1 cellular context compared by ENCODE assay signal in the genomic region with DNA sequence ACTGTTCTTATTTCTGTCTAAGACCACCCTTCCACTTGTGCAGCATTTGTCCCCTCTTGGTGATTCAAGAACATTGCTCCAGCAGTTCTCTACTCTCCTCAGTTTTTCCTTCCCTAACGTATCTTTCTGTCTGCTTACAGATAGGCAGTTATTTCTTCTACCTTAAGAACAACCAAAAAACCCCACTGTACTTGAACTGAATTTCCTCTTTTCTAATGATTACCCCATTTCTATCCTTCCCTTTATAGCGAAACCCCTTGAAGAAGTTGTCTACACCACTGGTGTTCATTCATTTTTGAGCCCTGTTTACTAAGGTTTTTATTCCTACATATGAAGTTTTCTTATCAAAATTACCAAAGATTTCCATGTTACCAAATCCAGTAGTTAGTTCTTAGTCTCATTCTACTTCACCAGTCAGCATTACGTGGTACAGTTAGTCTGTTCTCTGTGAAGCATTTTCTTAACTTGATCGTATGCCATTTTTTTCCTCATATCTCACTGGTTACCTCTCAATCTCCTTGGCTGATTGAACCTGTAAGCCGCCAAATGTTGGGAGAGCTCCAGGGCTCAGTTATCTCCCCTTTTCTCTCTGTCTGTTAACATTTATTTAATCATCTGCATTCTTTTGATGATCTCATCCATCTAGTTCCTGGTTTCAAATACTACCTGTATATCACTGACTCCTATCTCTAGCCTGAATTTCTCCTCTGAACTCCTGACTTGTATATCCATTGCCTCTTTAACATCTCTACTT.
A peak's percentile ranks its signal among the peaks of the same experiment; 100 is the strongest.
TF ChIP-seq lines count a peak whose summit lies in the region.

No MANE protein-coding gene starts in this region.

TF ChIP-seq in HEK293, 187 proteins besides CTCF, POLR2A, EP300 and RAD21 (continued from another document):
- TF ChIP-seq, protein P1, sequence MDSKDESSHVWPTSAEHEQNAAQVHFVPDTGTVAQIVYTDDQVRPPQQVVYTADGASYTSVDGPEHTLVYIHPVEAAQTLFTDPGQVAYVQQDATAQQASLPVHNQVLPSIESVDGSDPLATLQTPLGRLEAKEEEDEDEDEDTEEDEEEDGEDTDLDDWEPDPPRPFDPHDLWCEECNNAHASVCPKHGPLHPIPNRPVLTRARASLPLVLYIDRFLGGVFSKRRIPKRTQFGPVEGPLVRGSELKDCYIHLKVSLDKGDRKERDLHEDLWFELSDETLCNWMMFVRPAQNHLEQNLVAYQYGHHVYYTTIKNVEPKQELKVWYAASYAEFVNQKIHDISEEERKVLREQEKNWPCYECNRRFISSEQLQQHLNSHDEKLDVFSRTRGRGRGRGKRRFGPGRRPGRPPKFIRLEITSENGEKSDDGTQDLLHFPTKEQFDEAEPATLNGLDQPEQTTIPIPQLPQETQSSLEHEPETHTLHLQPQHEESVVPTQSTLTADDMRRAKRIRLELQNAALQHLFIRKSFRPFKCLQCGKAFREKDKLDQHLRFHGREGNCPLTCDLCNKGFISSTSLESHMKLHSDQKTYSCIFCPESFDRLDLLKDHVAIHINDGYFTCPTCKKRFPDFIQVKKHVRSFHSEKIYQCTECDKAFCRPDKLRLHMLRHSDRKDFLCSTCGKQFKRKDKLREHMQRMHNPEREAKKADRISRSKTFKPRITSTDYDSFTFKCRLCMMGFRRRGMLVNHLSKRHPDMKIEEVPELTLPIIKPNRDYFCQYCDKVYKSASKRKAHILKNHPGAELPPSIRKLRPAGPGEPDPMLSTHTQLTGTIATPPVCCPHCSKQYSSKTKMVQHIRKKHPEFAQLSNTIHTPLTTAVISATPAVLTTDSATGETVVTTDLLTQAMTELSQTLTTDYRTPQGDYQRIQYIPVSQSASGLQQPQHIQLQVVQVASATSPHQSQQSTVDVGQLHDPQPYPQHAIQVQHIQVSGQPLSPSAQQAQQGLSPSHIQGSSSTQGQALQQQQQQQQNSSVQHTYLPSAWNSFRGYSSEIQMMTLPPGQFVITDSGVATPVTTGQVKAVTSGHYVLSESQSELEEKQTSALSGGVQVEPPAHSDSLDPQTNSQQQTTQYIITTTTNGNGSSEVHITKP (tag by site-specific recombination; IDR thresholded peaks at IDR 0.05): peak; percentile 43; the same call in 1 of the 2 replicates
- TF ChIP-seq ZNF404 (tag by site-specific recombination; IDR thresholded peaks at IDR 0.05): no peak
- no peak for TF ChIP-seq ZNF549 (tag by site-specific recombination; IDR thresholded peaks at IDR 0.05)
- 0 out of 2 replicates have a peak, but pooled peaks have one; percentile 11 for TF ChIP-seq TRIM28 (IDR thresholded peaks at IDR 0.05; ENCODE audit: borderline replicate concordance, low read length)
- TF ChIP-seq ZNF391 (tag by site-specific recombination; IDR thresholded peaks at IDR 0.05; ENCODE audit: borderline replicate concordance, low read depth): no peak
- no peak for TF ChIP-seq OSR2 (tag by site-specific recombination; IDR thresholded peaks at IDR 0.05)
- TF ChIP-seq ZBTB20 (tag by site-specific recombination; IDR thresholded peaks at IDR 0.05): no peak
- TF ChIP-seq ZNF791 (tag by site-specific recombination; IDR thresholded peaks at IDR 0.05): no peak
- TF ChIP-seq FEZF1 (tag by site-specific recombination; IDR thresholded peaks at IDR 0.05): no peak
- peak; percentile 27; the same call in 1 of the 2 replicates for TF ChIP-seq ZBTB21 (tag by site-specific recombination; IDR thresholded peaks at IDR 0.05)
- TF ChIP-seq ZBTB17 (tag by site-specific recombination; IDR thresholded peaks at IDR 0.05): peak; percentile 84
- no peak for TF ChIP-seq ZNF223 (tag by site-specific recombination; IDR thresholded peaks at IDR 0.05)
- TF ChIP-seq SCRT2 (tag by site-specific recombination; IDR thresholded peaks at IDR 0.05): peak; percentile 74
- TF ChIP-seq ZBTB48 (tag by site-specific recombination; IDR thresholded peaks at IDR 0.05): no peak
- TF ChIP-seq, protein P2, sequence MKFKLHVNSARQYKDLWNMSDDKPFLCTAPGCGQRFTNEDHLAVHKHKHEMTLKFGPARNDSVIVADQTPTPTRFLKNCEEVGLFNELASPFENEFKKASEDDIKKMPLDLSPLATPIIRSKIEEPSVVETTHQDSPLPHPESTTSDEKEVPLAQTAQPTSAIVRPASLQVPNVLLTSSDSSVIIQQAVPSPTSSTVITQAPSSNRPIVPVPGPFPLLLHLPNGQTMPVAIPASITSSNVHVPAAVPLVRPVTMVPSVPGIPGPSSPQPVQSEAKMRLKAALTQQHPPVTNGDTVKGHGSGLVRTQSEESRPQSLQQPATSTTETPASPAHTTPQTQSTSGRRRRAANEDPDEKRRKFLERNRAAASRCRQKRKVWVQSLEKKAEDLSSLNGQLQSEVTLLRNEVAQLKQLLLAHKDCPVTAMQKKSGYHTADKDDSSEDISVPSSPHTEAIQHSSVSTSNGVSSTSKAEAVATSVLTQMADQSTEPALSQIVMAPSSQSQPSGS (tag by site-specific recombination; IDR thresholded peaks at IDR 0.05; ENCODE audit: low read depth): peak; percentile 84
- TF ChIP-seq ZNF37A (tag by site-specific recombination; IDR thresholded peaks at IDR 0.05): no peak
- TF ChIP-seq, protein P3, sequence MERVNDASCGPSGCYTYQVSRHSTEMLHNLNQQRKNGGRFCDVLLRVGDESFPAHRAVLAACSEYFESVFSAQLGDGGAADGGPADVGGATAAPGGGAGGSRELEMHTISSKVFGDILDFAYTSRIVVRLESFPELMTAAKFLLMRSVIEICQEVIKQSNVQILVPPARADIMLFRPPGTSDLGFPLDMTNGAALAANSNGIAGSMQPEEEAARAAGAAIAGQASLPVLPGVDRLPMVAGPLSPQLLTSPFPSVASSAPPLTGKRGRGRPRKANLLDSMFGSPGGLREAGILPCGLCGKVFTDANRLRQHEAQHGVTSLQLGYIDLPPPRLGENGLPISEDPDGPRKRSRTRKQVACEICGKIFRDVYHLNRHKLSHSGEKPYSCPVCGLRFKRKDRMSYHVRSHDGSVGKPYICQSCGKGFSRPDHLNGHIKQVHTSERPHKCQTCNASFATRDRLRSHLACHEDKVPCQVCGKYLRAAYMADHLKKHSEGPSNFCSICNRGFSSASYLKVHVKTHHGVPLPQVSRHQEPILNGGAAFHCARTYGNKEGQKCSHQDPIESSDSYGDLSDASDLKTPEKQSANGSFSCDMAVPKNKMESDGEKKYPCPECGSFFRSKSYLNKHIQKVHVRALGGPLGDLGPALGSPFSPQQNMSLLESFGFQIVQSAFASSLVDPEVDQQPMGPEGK (tag by site-specific recombination; IDR thresholded peaks at IDR 0.05): 0 out of 2 replicates have a peak, but pooled peaks have one; percentile 25
- TF ChIP-seq ZNF585B (tag by site-specific recombination; IDR thresholded peaks at IDR 0.05): no peak
- no peak for TF ChIP-seq ZNF654 (tag by site-specific recombination; IDR thresholded peaks at IDR 0.05; ENCODE audit: low read depth)
- TF ChIP-seq ZNF777 (tag by site-specific recombination; IDR thresholded peaks at IDR 0.05; ENCODE audit: borderline replicate concordance): no peak
- no peak for TF ChIP-seq ZNF214 (tag by site-specific recombination; IDR thresholded peaks at IDR 0.05; ENCODE audit: borderline replicate concordance)
- no peak for TF ChIP-seq ZNF558 (tag by site-specific recombination; IDR thresholded peaks at IDR 0.05)
- TF ChIP-seq ZNF629 (tag by site-specific recombination; IDR thresholded peaks at IDR 0.05): peak; percentile 77
- TF ChIP-seq ZNF184 (tag by site-specific recombination; IDR thresholded peaks at IDR 0.05): peak; percentile 43; the same call in 1 of the 2 replicates
- no peak for TF ChIP-seq ZNF670 (tag by site-specific recombination; IDR thresholded peaks at IDR 0.05; ENCODE audit: low read depth)
- TF ChIP-seq ZNF10 (tag by site-specific recombination; IDR thresholded peaks at IDR 0.05): peak; percentile 56; the same call in 1 of the 2 replicates
- TF ChIP-seq ZNF24 (tag by site-specific recombination; IDR thresholded peaks at IDR 0.05): no peak
- peak; percentile 59; the same call in 1 of the 2 replicates for TF ChIP-seq ZEB2 (tag by site-specific recombination; IDR thresholded peaks at IDR 0.05)
- TF ChIP-seq, protein P4, sequence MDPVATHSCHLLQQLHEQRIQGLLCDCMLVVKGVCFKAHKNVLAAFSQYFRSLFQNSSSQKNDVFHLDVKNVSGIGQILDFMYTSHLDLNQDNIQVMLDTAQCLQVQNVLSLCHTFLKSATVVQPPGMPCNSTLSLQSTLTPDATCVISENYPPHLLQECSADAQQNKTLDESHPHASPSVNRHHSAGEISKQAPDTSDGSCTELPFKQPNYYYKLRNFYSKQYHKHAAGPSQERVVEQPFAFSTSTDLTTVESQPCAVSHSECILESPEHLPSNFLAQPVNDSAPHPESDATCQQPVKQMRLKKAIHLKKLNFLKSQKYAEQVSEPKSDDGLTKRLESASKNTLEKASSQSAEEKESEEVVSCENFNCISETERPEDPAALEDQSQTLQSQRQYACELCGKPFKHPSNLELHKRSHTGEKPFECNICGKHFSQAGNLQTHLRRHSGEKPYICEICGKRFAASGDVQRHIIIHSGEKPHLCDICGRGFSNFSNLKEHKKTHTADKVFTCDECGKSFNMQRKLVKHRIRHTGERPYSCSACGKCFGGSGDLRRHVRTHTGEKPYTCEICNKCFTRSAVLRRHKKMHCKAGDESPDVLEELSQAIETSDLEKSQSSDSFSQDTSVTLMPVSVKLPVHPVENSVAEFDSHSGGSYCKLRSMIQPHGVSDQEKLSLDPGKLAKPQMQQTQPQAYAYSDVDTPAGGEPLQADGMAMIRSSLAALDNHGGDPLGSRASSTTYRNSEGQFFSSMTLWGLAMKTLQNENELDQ (tag by site-specific recombination; IDR thresholded peaks at IDR 0.05; ENCODE audit: low read depth): no peak
- no peak for TF ChIP-seq ZNF623 (tag by site-specific recombination; IDR thresholded peaks at IDR 0.05)
- 0 out of 2 replicates have a peak, but pooled peaks have one; percentile 59 for TF ChIP-seq ZFP69B (tag by site-specific recombination; IDR thresholded peaks at IDR 0.05)
- TF ChIP-seq, protein P5, sequence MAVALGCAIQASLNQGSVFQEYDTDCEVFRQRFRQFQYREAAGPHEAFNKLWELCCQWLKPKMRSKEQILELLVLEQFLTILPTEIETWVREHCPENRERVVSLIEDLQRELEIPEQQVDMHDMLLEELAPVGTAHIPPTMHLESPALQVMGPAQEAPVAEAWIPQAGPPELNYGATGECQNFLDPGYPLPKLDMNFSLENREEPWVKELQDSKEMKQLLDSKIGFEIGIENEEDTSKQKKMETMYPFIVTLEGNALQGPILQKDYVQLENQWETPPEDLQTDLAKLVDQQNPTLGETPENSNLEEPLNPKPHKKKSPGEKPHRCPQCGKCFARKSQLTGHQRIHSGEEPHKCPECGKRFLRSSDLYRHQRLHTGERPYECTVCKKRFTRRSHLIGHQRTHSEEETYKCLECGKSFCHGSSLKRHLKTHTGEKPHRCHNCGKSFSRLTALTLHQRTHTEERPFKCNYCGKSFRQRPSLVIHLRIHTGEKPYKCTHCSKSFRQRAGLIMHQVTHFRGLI (tag by site-specific recombination; IDR thresholded peaks at IDR 0.05): no peak
- TF ChIP-seq SP3 (tag by site-specific recombination; IDR thresholded peaks at IDR 0.05): no peak
- TF ChIP-seq ZNF707 (tag by site-specific recombination; IDR thresholded peaks at IDR 0.05): no peak
- TF ChIP-seq, protein P6, sequence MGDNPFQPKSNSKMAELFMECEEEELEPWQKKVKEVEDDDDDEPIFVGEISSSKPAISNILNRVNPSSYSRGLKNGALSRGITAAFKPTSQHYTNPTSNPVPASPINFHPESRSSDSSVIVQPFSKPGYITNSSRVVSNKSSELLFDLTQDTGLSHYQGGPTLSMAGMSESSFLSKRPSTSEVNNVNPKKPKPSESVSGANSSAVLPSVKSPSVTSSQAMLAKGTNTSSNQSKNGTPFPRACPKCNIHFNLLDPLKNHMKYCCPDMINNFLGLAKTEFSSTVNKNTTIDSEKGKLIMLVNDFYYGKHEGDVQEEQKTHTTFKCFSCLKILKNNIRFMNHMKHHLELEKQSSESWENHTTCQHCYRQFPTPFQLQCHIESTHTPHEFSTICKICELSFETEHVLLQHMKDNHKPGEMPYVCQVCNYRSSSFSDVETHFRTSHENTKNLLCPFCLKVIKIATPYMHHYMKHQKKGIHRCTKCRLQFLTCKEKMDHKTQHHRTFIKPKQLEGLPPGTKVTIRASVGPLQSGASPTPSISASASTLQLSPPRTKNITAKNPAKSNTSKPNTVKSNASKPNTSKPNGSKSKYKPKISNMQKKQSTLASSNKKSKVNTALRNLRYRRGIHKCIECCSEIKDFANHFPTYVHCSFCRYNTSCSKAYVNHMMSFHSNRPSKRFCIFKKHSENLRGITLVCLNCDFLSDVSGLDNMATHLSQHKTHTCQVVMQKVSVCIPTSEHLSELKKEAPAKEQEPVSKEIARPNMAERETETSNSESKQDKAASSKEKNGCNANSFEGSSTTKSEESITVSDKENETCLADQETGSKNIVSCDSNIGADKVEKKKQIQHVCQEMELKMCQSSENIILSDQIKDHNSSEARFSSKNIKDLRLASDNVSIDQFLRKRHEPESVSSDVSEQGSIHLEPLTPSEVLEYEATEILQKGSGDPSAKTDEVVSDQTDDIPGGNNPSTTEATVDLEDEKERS (tag by site-specific recombination; IDR thresholded peaks at IDR 0.05): no peak
- no peak for TF ChIP-seq ZNF174 (tag by site-specific recombination; IDR thresholded peaks at IDR 0.05)
TF ChIP-seq in HEK293: peak in this region for 26.
